Comparison of ENCODE assay signal across 8 cellular contexts in genomic region chr5:176647030-176647869, GRCh38. TPM values are rescaled to one million over a fixed set of nuclear protein-coding genes. Genes with fewer than 3 reads are reported as not detected.
DNase-seq lines count a peak whose midpoint lies in the region; ATAC-seq and TF ChIP-seq lines count a peak whose summit lies in the region.

TSS of gene TSPAN17 (plus strand) at chr5:176647484. CDS start at chr5:176647616, 132 bp downstream.

- H3K36me3 ChIP-seq in H7 (replicated peaks; ENCODE audit: control insufficient read depth, insufficient read depth, low read length) (no peaks in the 10 kb centered on the region), Loucy (ENCODE audit: insufficient read depth, low read length) (no peaks in the 10 kb centered on the region)

- H3K27me3 ChIP-seq in H7 (ENCODE audit: control insufficient read depth, insufficient read depth, low read length) (no peaks in the 10 kb centered on the region), Loucy (ENCODE audit: insufficient read depth, low read length, poor library complexity, severe bottlenecking) (no peaks in the 10 kb centered on the region)

- H3K27ac Mint-ChIP-seq in natural killer cell treated with Interleukin-12 subunit alpha and Interleukin-12 subunit beta and Interleukin-15 and Interleukin-18, amount 100 ng/mL, for 72 hours, result peak within 1 kb of the TSS; percentile 75 to 91

- H3K9ac ChIP-seq in Loucy (ENCODE audit: low read depth, low read length, poor library complexity, severe bottlenecking), result peak within 1 kb of the TSS; percentile 80

- H3F3A ChIP-seq in Loucy (ENCODE audit: low read depth), result no peaks in the 10 kb centered on the region

- peak; percentile 100 for DNase-seq in ELR (ENCODE audit: low read depth)
- DNase-seq in H7, result peak; percentile 100
- peak; percentile 98 for DNase-seq in activated T-helper 9 cell treated with anti-CD3 and anti-CD28 coated beads, Interleukin-2, amount 50 U/mL, for 16 hours (ENCODE audit: low read depth)
- peak; percentile 98 for DNase-seq in fibroblast of peridontal ligament (ENCODE audit: extremely low read depth)
- DNase-seq in natural killer cell treated with Interleukin-12 subunit alpha and Interleukin-12 subunit beta and Interleukin-15 and Interleukin-18, amount 100 ng/mL, for 72 hours (ENCODE audit: low spot score), result peak; percentile 100
- DNase-seq in stimulated activated naive CD8-positive, alpha-beta T cell treated with anti-CD3 and anti-CD28 coated beads, Interleukin-15, Interleukin-2, amounts not matched to agents 100 U/mL and 50 U/mL, for 24 hours, result peak; percentile 100

- H3K27me3 Mint-ChIP-seq in natural killer cell treated with Interleukin-12 subunit alpha and Interleukin-12 subunit beta and Interleukin-15 and Interleukin-18, amount 100 ng/mL, for 72 hours, result no peaks in the 10 kb centered on the region

- H3K4me3 ChIP-seq in H7 (ENCODE audit: insufficient read depth, low read depth, low read length) (peak within 1 kb of the TSS; percentile 75), Loucy (ENCODE audit: low read length, poor library complexity, severe bottlenecking) (peak within 1 kb of the TSS; percentile 86)

- no peaks in the 10 kb centered on the region for H3K9me3 Mint-ChIP-seq in natural killer cell treated with Interleukin-12 subunit alpha and Interleukin-12 subunit beta and Interleukin-15 and Interleukin-18, amount 100 ng/mL, for 72 hours

- H3K36me3 Mint-ChIP-seq in natural killer cell treated with Interleukin-12 subunit alpha and Interleukin-12 subunit beta and Interleukin-15 and Interleukin-18, amount 100 ng/mL, for 72 hours, result no peaks in the 10 kb centered on the region

- peaks cover 39 to 47% of the 10 kb centered on the region in 2 donors for H3K4me1 Mint-ChIP-seq in natural killer cell treated with Interleukin-12 subunit alpha and Interleukin-12 subunit beta and Interleukin-15 and Interleukin-18, amount 100 ng/mL, for 72 hours (ENCODE audit: low read depth in 2 of 2)

- H4K20me1 ChIP-seq in Loucy (ENCODE audit: insufficient read depth, low read length, poor library complexity, severe bottlenecking), result no peaks in the 10 kb centered on the region

- TF ChIP-seq CTCF in Loucy (conservative IDR thresholded peaks at IDR 0.05; ENCODE audit: low read length), result no peak

- peaks cover 12% of the 10 kb centered on the region for H3K4me1 ChIP-seq in Loucy (ENCODE audit: insufficient read depth, low read length, poor library complexity, severe bottlenecking)

- peak within 1 kb of the TSS; percentile 79 for H3K4me2 ChIP-seq in Loucy (ENCODE audit: low read depth, low read length, poor library complexity, severe bottlenecking)

- H3K4me3 Mint-ChIP-seq in natural killer cell treated with Interleukin-12 subunit alpha and Interleukin-12 subunit beta and Interleukin-15 and Interleukin-18, amount 100 ng/mL, for 72 hours, result peak within 1 kb of the TSS; percentile 90

- peak; percentile 96 to 98 for ATAC-seq in natural killer cell treated with Interleukin-12 subunit alpha and Interleukin-12 subunit beta and Interleukin-15 and Interleukin-18, amount 100 ng/mL, for 72 hours
- peak; percentile 96 for ATAC-seq in stimulated activated naive CD8-positive, alpha-beta T cell treated with anti-CD3 and anti-CD28 coated beads, Interleukin-15, Interleukin-2, amounts not matched to agents 100 U/mL and 50 U/mL, for 24 hours

- H3K9me2 ChIP-seq in Loucy (replicated peaks; ENCODE audit: low read depth, low read length), result no peaks in the 10 kb centered on the region

- no peaks in the 10 kb centered on the region for H3K9me3 ChIP-seq in Loucy (ENCODE audit: insufficient read depth, low read depth, low read length)

- peaks cover 7% of the 10 kb centered on the region; the same call in 1 of the 2 replicates for H3K79me2 ChIP-seq in Loucy (ENCODE audit: insufficient read depth, low read length)

- TF ChIP-seq POLR2A in Raji (IDR thresholded peaks at IDR 0.05; ENCODE audit: insufficient read depth, low read depth, low read length), result peak; percentile 97

- peak within 1 kb of the TSS; percentile 86 for H2AFZ ChIP-seq in Loucy (ENCODE audit: low read length)

RNA-seq across cellular contexts. Expression of gene TSPAN17, which starts in this region (rescaled TPM):
- 39.8 and 50.7 TPM in 2 replicates for total RNA-seq in H7 (2014; rRNA removed; shearing (Covaris generic))
- 10 to 100 TPM; 48.9 to 67.6 TPM for total RNA-seq in natural killer cell treated with Interleukin-12 subunit alpha and Interleukin-12 subunit beta and Interleukin-15 and Interleukin-18, amount 100 ng/mL, for 72 hours

Comparison
In these comparisons a context has a peak if more than half of its experiments do, and no peak if none do; other contexts are left out.
1. Peak in every context shown above with its lines: DNase-seq, ATAC-seq and H3K4me3 ChIP-seq.